ENCODE assay signal across 20 cellular contexts in genomic region chr4:17097369-17097768, GRCh38.
"Had no signal": no experiment of that assay in that cellular context is flagged by ENCODE, and none has a peak within 500 bp of the region (broad histone marks: within the 10 kb centered on the region; RNA-seq: fewer than 3 reads in every experiment).

No MANE protein-coding gene starts in this region.

- H3K36me3 Mint-ChIP-seq: naive B cell had no signal

- H3K4me3 Mint-ChIP-seq: endodermal cell, nephron had no signal

- DNase-seq: effector CD4-positive, alpha-beta T cell; endodermal cell; erythroblast; foreskin keratinocyte; kidney; left cardiac atrium; left ventricle myocardium superior; mesenchymal stem cell; naive B cell; occipital lobe; pancreas; right cardiac atrium; small intestine; stimulated activated CD4-positive, alpha-beta T cell treated with anti-CD3 and anti-CD28 coated beads, Interleukin-12 subunit alpha, Interleukin-12 subunit beta, amount 100 ng/mL, for 4 hours; stimulated activated naive CD4-positive, alpha-beta T cell; stomach; substantia nigra; transverse colon had no signal

- ATAC-seq: foreskin keratinocyte, left cardiac atrium, left ventricle myocardium superior, pancreas, right cardiac atrium had no signal

- H3K4me1 Mint-ChIP-seq: naive B cell had no signal

- H3K9me3 Mint-ChIP-seq: endodermal cell, nephron had no signal

- H3K27ac Mint-ChIP-seq: endodermal cell, naive B cell, progenitor cell of endocrine pancreas had no signal
